28 cellular contexts compared by ENCODE assay signal in genomic region chr2:170300993-170301392, GRCh38.
"Had no signal": no experiment of that assay in that cellular context is flagged by ENCODE, and none has a peak within 500 bp of the region (broad histone marks: within the 10 kb centered on the region; RNA-seq: fewer than 3 reads in every experiment).

No MANE protein-coding gene starts in this region.

- H3K27ac ChIP-seq: brain microvascular endothelial cell, coronary artery, dorsolateral prefrontal cortex, esophagus muscularis mucosa, foreskin keratinocyte, gastrocnemius medialis, WERI-Rb-1 had no signal

- H3K4me1 ChIP-seq: esophagus muscularis mucosa, foreskin keratinocyte, gastrocnemius medialis had no signal

- H3K4me3 ChIP-seq: coronary artery, dorsolateral prefrontal cortex, esophagus muscularis mucosa, gastrocnemius medialis had no signal

- DNase-seq: activated B cell treated with CpG ODN at 0.5 μM for 24 hours; activated CD4-positive, alpha-beta T cell treated with anti-CD3 and anti-CD28 coated beads for 48 hours; activated CD4-positive, alpha-beta T cell treated with anti-CD3 and anti-CD28 coated beads, Interleukin-2, amount 50 U/mL, for 1 hour; activated CD4-positive, alpha-beta T cell treated with anti-CD3 and anti-CD28 coated beads, Interleukin-2, amount 50 U/mL, for 48 hours; activated CD8-positive, alpha-beta memory T cell treated with anti-CD3 and anti-CD28 coated beads for 24 hours; activated CD8-positive, alpha-beta T cell treated with anti-CD3 and anti-CD28 coated beads for 36 hours; activated effector memory CD4-positive, alpha-beta T cell treated with Interleukin-2 at 50 U/mL for 16 hours; activated gamma-delta T cell treated with Interleukin-2 at 50 U/mL for 16 hours; activated naive CD4-positive, alpha-beta T cell treated with anti-CD3 and anti-CD28 coated beads, Interleukin-2, amount 50 U/mL, for 16 hours; activated naive CD4-positive, alpha-beta T cell treated with Interleukin-2 at 50 U/mL for 16 hours; activated T-cell treated with anti-CD3 and anti-CD28 coated beads, Interleukin-2, amount 50 U/mL, for 4 hours; amniotic stem cell; anterior cingulate cortex; brain microvascular endothelial cell; dorsolateral prefrontal cortex; effector memory CD8-positive, alpha-beta T cell; erythroblast; foreskin keratinocyte; gastrocnemius medialis; glutamatergic neuron; T-helper 1 cell; T-helper 17 cell; T1000; WERI-Rb-1 had no signal

- ATAC-seq: activated CD4-positive, CD25-positive, alpha-beta regulatory T cell treated with anti-CD3 and anti-CD28 coated beads, Interleukin-2, amount 50 U/mL, for 24 hours; activated CD8-positive, alpha-beta T cell treated with anti-CD3 and anti-CD28 coated beads for 36 hours; activated T-cell treated with anti-CD3 and anti-CD28 coated beads, Interleukin-2, amount 50 U/mL, for 4 hours; activated T-helper 17 cell treated with anti-CD3 and anti-CD28 coated beads, Interleukin-2, amount 50 U/mL, for 72 hours; foreskin keratinocyte; gastrocnemius medialis; T-helper 17 cell had no signal

- H3K36me3 ChIP-seq: brain microvascular endothelial cell, esophagus muscularis mucosa, gastrocnemius medialis, WERI-Rb-1 had no signal

- H3K27me3 ChIP-seq: brain microvascular endothelial cell, foreskin keratinocyte, gastrocnemius medialis had no signal

- H3K9me3 ChIP-seq: esophagus muscularis mucosa, gastrocnemius medialis had no signal
